Comparison of ENCODE assay signal across 15 cellular contexts in genomic region chr12:79883216-79883615, GRCh38. TPM values are rescaled to one million over a fixed set of nuclear protein-coding genes. Genes with fewer than 3 reads are reported as not detected.
DNase-seq lines count a peak whose midpoint lies in the region; ATAC-seq, FAIRE-seq and TF ChIP-seq lines count a peak whose summit lies in the region.
"Had no signal": no experiment of that assay in that cellular context is flagged by ENCODE, and none has a peak within 500 bp of the region (broad histone marks: within the 10 kb centered on the region; RNA-seq: fewer than 3 reads in every experiment).

No MANE protein-coding gene starts in this region.

- H3K4me1 ChIP-seq in keratinocyte (ENCODE audit: control insufficient read depth, extremely low read depth, insufficient read depth, low read length) (peaks cover 10% of the 10 kb centered on the region), tibial artery (peaks cover 0 to 100% (median 46%) of the 10 kb centered on the region in 4 donors), testis (peaks cover 9% of the 10 kb centered on the region)

- intact Hi-C loops in activated naive CD4-positive, alpha-beta T cell treated with anti-CD3 and anti-CD28 coated beads for 36 hours (cut with micrococcal nuclease), result loop anchor here (5.0 to 10.0 kb wide), 2 partner anchors 199 to 328 kb away; no protein-coding TSS in a partner anchor
- intact Hi-C loops in tibial artery (cut with DNase I; ENCODE audit: low total_unique reads) (loop anchor here (10.0 kb wide), 1 partner anchor 302 kb away; no protein-coding TSS in a partner anchor), testis (cut with DNase I; ENCODE audit: low total_unique reads) (no loop called here)

- peak overlapping the region; percentile 2 for H3K4me2 ChIP-seq in keratinocyte (ENCODE audit: control insufficient read depth, extremely low read depth, insufficient read depth, low read depth, low read length)

- peaks cover 72% of the 10 kb centered on the region for H3K4me1 Mint-ChIP-seq in activated naive CD4-positive, alpha-beta T cell treated with anti-CD3 and anti-CD28 coated beads for 36 hours (ENCODE audit: low read depth)

- CTCF ChIA-PET in activated naive CD4-positive, alpha-beta T cell treated with anti-CD3 and anti-CD28 coated beads for 36 hours (lab: Charles Lee), result no interaction called here

- no peak overlapping the region for H3K9ac ChIP-seq in keratinocyte (ENCODE audit: control insufficient read depth, extremely low read depth, insufficient read depth, low read length)

- peaks cover 0 to 5% of the 10 kb centered on the region in 2 donors for H3K9me3 Mint-ChIP-seq in activated naive CD4-positive, alpha-beta T cell treated with anti-CD3 and anti-CD28 coated beads, Interleukin-2, amount 50 U/mL, for 72 hours
- no peaks in the 10 kb centered on the region for H3K9me3 Mint-ChIP-seq in activated naive CD4-positive, alpha-beta T cell treated with anti-CD3 and anti-CD28 coated beads for 36 hours

- no peak overlapping the region for H3K27ac Mint-ChIP-seq in activated naive CD4-positive, alpha-beta T cell treated with anti-CD3 and anti-CD28 coated beads, Interleukin-2, amount 50 U/mL, for 72 hours
- no peak overlapping the region for H3K27ac Mint-ChIP-seq in activated naive CD4-positive, alpha-beta T cell treated with anti-CD3 and anti-CD28 coated beads for 36 hours
- H3K27ac Mint-ChIP-seq: activated naive CD8-positive, alpha-beta T cell treated with anti-CD3 and anti-CD28 coated beads, Interleukin-2, amount 10 ng/mL, durations not matched to agents 7 days and 5 days had no signal

- ATAC-seq in activated naive CD4-positive, alpha-beta T cell treated with anti-CD3 and anti-CD28 coated beads, Interleukin-2, amount 50 U/mL, for 72 hours, result peak; percentile 49 to 58
- ATAC-seq: GM12878, lower lobe of right lung had no signal

- WGBS in testis, 2 donors, result 86 to 92% methylated on average over 1 of the region's 1 CpG

- H3K4me3 ChIP-seq in keratinocyte (ENCODE audit: control insufficient read depth in 2 of 3, extremely low read depth in 1 of 3, insufficient read depth in 2 of 3, low read depth in 1 of 3, low read length in 3 of 3) (no peak overlapping the region), tibial artery (no peak overlapping the region), testis (no peak overlapping the region)
- H3K4me3 ChIP-seq: GM12878, lower lobe of right lung had no signal

- H3K4me3 Mint-ChIP-seq in activated naive CD4-positive, alpha-beta T cell treated with anti-CD3 and anti-CD28 coated beads for 36 hours, result no peak overlapping the region
- H3K4me3 Mint-ChIP-seq: activated naive CD8-positive, alpha-beta T cell treated with anti-CD3 and anti-CD28 coated beads, Interleukin-2, amount 10 ng/mL, durations not matched to agents 7 days and 5 days had no signal

- dilution Hi-C loops in keratinocyte (cut with MboI; ENCODE audit: extremely low pct_ligation_motif_present, low sequenced_read_pairs), result no loop called here

- peaks cover 89% of the 10 kb centered on the region for H3K79me2 ChIP-seq in keratinocyte (ENCODE audit: control insufficient read depth, insufficient read depth, low read length)

- H3K9me3 ChIP-seq in keratinocyte (ENCODE audit: control insufficient read depth, low read depth, low read length) (no peaks in the 10 kb centered on the region), tibial artery (no peaks in the 10 kb centered on the region), testis (no peaks in the 10 kb centered on the region)
- H3K9me3 ChIP-seq: lower lobe of right lung had no signal

- H3K36me3 Mint-ChIP-seq in activated naive CD4-positive, alpha-beta T cell treated with anti-CD3 and anti-CD28 coated beads, Interleukin-2, amount 50 U/mL, for 72 hours, result peaks cover 0 to 20% of the 10 kb centered on the region in 2 donors
- peaks cover 9% of the 10 kb centered on the region for H3K36me3 Mint-ChIP-seq in activated naive CD4-positive, alpha-beta T cell treated with anti-CD3 and anti-CD28 coated beads for 36 hours (ENCODE audit: low read depth)

- H3K27me3 ChIP-seq in keratinocyte (ENCODE audit: control insufficient read depth, extremely low read depth, insufficient read depth, low read length) (no peaks in the 10 kb centered on the region), tibial artery (no peaks in the 10 kb centered on the region), testis (no peaks in the 10 kb centered on the region)

- no peak overlapping the region for H2AFZ ChIP-seq in keratinocyte (ENCODE audit: control insufficient read depth, low read length)

- H3K27me3 Mint-ChIP-seq in activated naive CD4-positive, alpha-beta T cell treated with anti-CD3 and anti-CD28 coated beads for 36 hours (ENCODE audit: low read depth), result no peaks in the 10 kb centered on the region
- H3K27me3 Mint-ChIP-seq: activated naive CD8-positive, alpha-beta T cell treated with anti-CD3 and anti-CD28 coated beads, Interleukin-2, amount 10 ng/mL, durations not matched to agents 7 days and 5 days had no signal

- TF ChIP-seq CTCF in keratinocyte (optimal IDR thresholded peaks at IDR 0.05 in 1 of 3, IDR thresholded peaks at IDR 0.05 in 1 of 3, conservative IDR thresholded peaks at IDR 0.05 in 1 of 3; ENCODE audit: extremely low read depth in 1 of 3, insufficient read depth in 2 of 3, low read length in 3 of 3) (no peak), tibial artery (IDR thresholded peaks at IDR 0.05) (no peak), testis (IDR thresholded peaks at IDR 0.05) (no peak)

- FAIRE-seq in keratinocyte (lab: Jason Lieb, UNC), result no peak
- FAIRE-seq: GM12878 had no signal

- DNase-seq in activated naive CD4-positive, alpha-beta T cell treated with anti-CD3 and anti-CD28 coated beads, Interleukin-2, amount 50 U/mL, for 72 hours (ENCODE audit: low spot score in 2 of 2), result no peak
- DNase-seq in activated naive CD4-positive, alpha-beta T cell treated with anti-CD3 and anti-CD28 coated beads for 36 hours, result no peak
- DNase-seq in amniotic stem cell (lab: John Stamatoyannopoulos, UW), result peak; percentile 13
- DNase-seq in keratinocyte (ENCODE audit: low read depth, low spot score), result no peak
- DNase-seq in tibial artery, result no peak
- DNase-seq in testis, result no peak
- DNase-seq in NCI-H2227 treated with DMSO at 0.1 percent for 48 hours (lab: John Stamatoyannopoulos, UW), result no peak
- DNase-seq in NCI-H345 treated with DMSO at 0.1 percent for 48 hours (lab: John Stamatoyannopoulos, UW; ENCODE audit: unreplicated experiment), result no peak
- DNase-seq: activated CD4-positive, alpha-beta T cell treated with anti-CD3 and anti-CD28 coated beads, Interleukin-2, amount 50 U/mL, for 48 hours; activated naive CD8-positive, alpha-beta T cell treated with anti-CD3 and anti-CD28 coated beads, Interleukin-2, amount 10 ng/mL, durations not matched to agents 7 days and 5 days; DMS53; effector CD4-positive, alpha-beta T cell; lower lobe of right lung; NCI-H2171 had no signal

- H3K36me3 ChIP-seq in keratinocyte (ENCODE audit: control insufficient read depth in 2 of 2, extremely low read depth in 1 of 2, insufficient read depth in 2 of 2, low read length in 2 of 2), result no peaks in the 10 kb centered on the region
- no peaks in the 10 kb centered on the region for H3K36me3 ChIP-seq in tibial artery
- H3K36me3 ChIP-seq in testis (ENCODE audit: low read depth, missing control alignments), result no peaks in the 10 kb centered on the region
- H3K36me3 ChIP-seq: lower lobe of right lung had no signal

- H4K20me1 ChIP-seq in keratinocyte (ENCODE audit: control insufficient read depth, extremely low read depth, insufficient read depth, low read length), result peaks cover 2% of the 10 kb centered on the region

- TF ChIP-seq POLR2A in testis (IDR thresholded peaks at IDR 0.05), result no peak

- H3K27ac ChIP-seq in keratinocyte (ENCODE audit: control insufficient read depth, insufficient read depth, low read length) (peak overlapping the region; percentile 19), tibial artery (peak overlapping the region; percentile 53 to 58), testis (no peak overlapping the region)
- H3K27ac ChIP-seq: lower lobe of right lung had no signal

- H3K9me1 ChIP-seq in keratinocyte (ENCODE audit: control insufficient read depth, extremely low read depth, insufficient read depth, low read length), result no peaks in the 10 kb centered on the region

RNA-seq across cellular contexts. Expression of gene PPP1R12A, which starts 51.7 kb away (rescaled TPM):
- total RNA-seq in activated naive CD4-positive, alpha-beta T cell treated with anti-CD3 and anti-CD28 coated beads, Interleukin-2, amount 50 U/mL, for 72 hours, result 10 to 100 TPM; 66.6 to 73.7 TPM
- total RNA-seq in activated naive CD4-positive, alpha-beta T cell treated with anti-CD3 and anti-CD28 coated beads for 36 hours, result 10 to 100 TPM; 56.3 to 63.3 TPM
- polyA plus RNA-seq in keratinocyte (23.8 to 45.2 TPM (median 42.4 TPM) in 3 replicates), testis (ENCODE audit: insufficient read depth, low read depth, low replicate concordance) (22.4 TPM)
- polyA plus RNA-seq in keratinocyte (2011; ENCODE audit: low read depth), result 276 TPM
- polyA plus RNA-seq in keratinocyte (2011; cell fraction: cytosol; rRNA removed), result 17.5 and 26.7 TPM in 2 replicates
- polyA plus RNA-seq in keratinocyte (2011; cell fraction: nucleus; rRNA removed), result 39.5 and 59.5 TPM in 2 replicates
- polyA plus RNA-seq in keratinocyte (2012; ENCODE audit: low replicate concordance), result 37.1 and 43.5 TPM in 2 replicates
- polyA minus RNA-seq in keratinocyte, result 24.4 to 74.1 TPM (median 37.9 TPM) in 3 replicates
- 35.7 TPM for polyA minus RNA-seq in keratinocyte (2011; cell fraction: cytosol; rRNA and poly(A)+ RNA removed)
- polyA minus RNA-seq in keratinocyte (2011; cell fraction: nucleus; rRNA and poly(A)+ RNA removed), result 64.7 and 149 TPM in 2 replicates
- total RNA-seq in testis, result 100 to 1,000 TPM; 113 to 119 TPM

Comparison
In these comparisons a context has a peak if more than half of its experiments do, and no peak if none do; other contexts are left out.
1. H3K27ac ChIP-seq: peak in keratinocyte (single experiment) and tibial artery (2 of 2); none in testis (0 of 2).